ENCODE assay signal across 8 cellular contexts in genomic region chr22:44080936-44081853, GRCh38. TPM values are rescaled to one million over a fixed set of nuclear protein-coding genes. Genes with fewer than 3 reads are reported as not detected.
A peak's percentile ranks its signal among the peaks of the same experiment; 100 is the strongest.
DNase-seq lines count a peak whose midpoint lies in the region; ATAC-seq and TF ChIP-seq lines count a peak whose summit lies in the region.

No MANE protein-coding gene starts in this region.

- H3K4me3 ChIP-seq in coronary artery = no peak overlapping the region
- H3K4me3 ChIP-seq in left lung = no peak overlapping the region

- in situ Hi-C loops in GM13977 (cut with MboI; ENCODE audit: low pct_unique_long_range_greater_than_20kb, low sequenced_read_pairs, unreplicated experiment) = loop anchor here (25.0 kb wide), 1 partner anchor 556 kb away; no protein-coding TSS in a partner anchor

- TF ChIP-seq CTCF in 22Rv1 (IDR thresholded peaks at IDR 0.05) = peak; percentile 94
- peak; percentile 84 for TF ChIP-seq CTCF in GM13977 (IDR thresholded peaks at IDR 0.05; ENCODE audit: extremely low read depth, insufficient read depth, missing control alignments)
- TF ChIP-seq CTCF in coronary artery (IDR thresholded peaks at IDR 0.05) = peak; percentile 75
- peak; percentile 83 to 90 for TF ChIP-seq CTCF in left lung (IDR thresholded peaks at IDR 0.05)

- ATAC-seq in left lung (peak; percentile 85), HG02798 (IDR thresholded peaks at IDR 0.05; ENCODE audit: poor library complexity, unreplicated experiment) (no peak)

- no peaks in the 10 kb centered on the region for H3K27me3 ChIP-seq in left lung

- H3K27ac ChIP-seq in 22Rv1 (no peak overlapping the region), coronary artery (no peak overlapping the region), left lung (no peak overlapping the region)

- H3K36me3 ChIP-seq in left lung = no peaks in the 10 kb centered on the region

- H3K4me1 ChIP-seq in left lung = peaks cover 0 to 7% of the 10 kb centered on the region in 2 donors

- DNase-seq in GM13977 (ENCODE audit: low spot score) (peak; percentile 84), NCI-H2227 treated with DMSO at 0.1 percent for 48 hours (lab: John Stamatoyannopoulos, UW) (peak; percentile 55), coronary artery (ENCODE audit: low spot score) (no peak), left lung (peak in 1 of 2 donors; percentile 75)
- peak; percentile 79 for DNase-seq in activated CD4-positive, alpha-beta T cell treated with anti-CD3 and anti-CD28 coated beads for 48 hours
- DNase-seq in stimulated activated CD4-positive, alpha-beta T cell treated with anti-CD3 and anti-CD28 coated beads, Interleukin-4, amount 100 ng/mL, for 24 hours = peak; percentile 75

- H3K9me3 ChIP-seq in left lung = peaks cover 0 to 6% of the 10 kb centered on the region in 2 donors

- intact Hi-C loops in left lung (cut with DNase I) = loop anchor here in 1 of 2 donors (5.0 kb wide), 2 partner anchors 89 to 546 kb away; no protein-coding TSS in a partner anchor

RNA-seq across cellular contexts. Expression of gene PARVB, which starts 57.1 kb away (rescaled TPM):
- 10 to 100 TPM; 31.7 to 53.7 TPM for total RNA-seq in left lung
